In genomic region chr7:93799750-93800357, GRCh38 we compare ENCODE assay signal across 12 cellular contexts.
A peak's percentile ranks its signal among the peaks of the same experiment; 100 is the strongest.
DNase-seq lines count a peak whose midpoint lies in the region; ATAC-seq and TF ChIP-seq lines count a peak whose summit lies in the region.
"Had no signal": no experiment of that assay in that cellular context is flagged by ENCODE, and none has a peak within 500 bp of the region (broad histone marks: within the 10 kb centered on the region; RNA-seq: fewer than 3 reads in every experiment).

No MANE protein-coding gene starts in this region.

- no peak overlapping the region for H3K27ac Mint-ChIP-seq in progenitor cell of endocrine pancreas
- no peak overlapping the region for H3K27ac Mint-ChIP-seq in natural killer cell treated with Interleukin-12 subunit alpha and Interleukin-12 subunit beta and Interleukin-15 and Interleukin-18, amount 100 ng/mL, for 72 hours

- no peak overlapping the region for H3K4me3 ChIP-seq in dorsolateral prefrontal cortex
- H3K4me3 ChIP-seq: vagina had no signal

- H3K36me3 Mint-ChIP-seq in progenitor cell of endocrine pancreas (ENCODE audit: insufficient read depth): no peaks in the 10 kb centered on the region
- H3K36me3 Mint-ChIP-seq in natural killer cell treated with Interleukin-12 subunit alpha and Interleukin-12 subunit beta and Interleukin-15 and Interleukin-18, amount 100 ng/mL, for 72 hours: no peaks in the 10 kb centered on the region
- H3K36me3 Mint-ChIP-seq: CD4-positive, CD25-positive, alpha-beta regulatory T cell; naive B cell had no signal

- no peaks in the 10 kb centered on the region for H3K4me1 Mint-ChIP-seq in progenitor cell of endocrine pancreas (ENCODE audit: low read depth)
- no peaks in the 10 kb centered on the region for H3K4me1 Mint-ChIP-seq in natural killer cell treated with Interleukin-12 subunit alpha and Interleukin-12 subunit beta and Interleukin-15 and Interleukin-18, amount 100 ng/mL, for 72 hours (ENCODE audit: low read depth in 2 of 2)
- H3K4me1 Mint-ChIP-seq: CD4-positive, CD25-positive, alpha-beta regulatory T cell; naive B cell had no signal

- peaks cover 12% of the 10 kb centered on the region for H3K9me3 Mint-ChIP-seq in progenitor cell of endocrine pancreas (ENCODE audit: low read depth)
- H3K9me3 Mint-ChIP-seq in natural killer cell treated with Interleukin-12 subunit alpha and Interleukin-12 subunit beta and Interleukin-15 and Interleukin-18, amount 100 ng/mL, for 72 hours: peaks cover 6% of the 10 kb centered on the region

- DNase-seq in NCI-H2107 treated with DMSO at 0.1 percent for 48 hours (lab: John Stamatoyannopoulos, UW; ENCODE audit: unreplicated experiment): peak; percentile 4
- DNase-seq in NCI-H2107 (lab: John Stamatoyannopoulos, UW): no peak
- peak; percentile 7 for DNase-seq in NCI-H524 treated with DMSO at 0.1 percent for 48 hours (lab: John Stamatoyannopoulos, UW)
- no peak for DNase-seq in dorsolateral prefrontal cortex
- DNase-seq in progenitor cell of endocrine pancreas (ENCODE audit: low spot score, unreplicated experiment): no peak
- DNase-seq in natural killer cell treated with Interleukin-12 subunit alpha and Interleukin-12 subunit beta and Interleukin-15 and Interleukin-18, amount 100 ng/mL, for 72 hours (ENCODE audit: low spot score): no peak
- DNase-seq in C1 segment of cervical spinal cord (lab: John Stamatoyannopoulos, UW): no peak
- DNase-seq: activated CD8-positive, alpha-beta memory T cell treated with anti-CD3 and anti-CD28 coated beads, Interleukin-2, amount 50 U/mL, for 48 hours; CD4-positive, CD25-positive, alpha-beta regulatory T cell; naive B cell had no signal

- intact Hi-C loops in dorsolateral prefrontal cortex (cut with DNase I): no loop called here

- H3K4me3 Mint-ChIP-seq in progenitor cell of endocrine pancreas (ENCODE audit: low read depth): no peak overlapping the region
- no peak overlapping the region for H3K4me3 Mint-ChIP-seq in natural killer cell treated with Interleukin-12 subunit alpha and Interleukin-12 subunit beta and Interleukin-15 and Interleukin-18, amount 100 ng/mL, for 72 hours
- H3K4me3 Mint-ChIP-seq: CD4-positive, CD25-positive, alpha-beta regulatory T cell; naive B cell had no signal

- H3K27ac ChIP-seq in dorsolateral prefrontal cortex: no peak overlapping the region
- H3K27ac ChIP-seq: vagina had no signal

- peaks cover 0 to 6% (median 0%) of the 10 kb centered on the region in 45 donors for H3K27me3 ChIP-seq in dorsolateral prefrontal cortex
- H3K27me3 ChIP-seq: vagina had no signal

- no peaks in the 10 kb centered on the region for H3K27me3 Mint-ChIP-seq in progenitor cell of endocrine pancreas
- H3K27me3 Mint-ChIP-seq in natural killer cell treated with Interleukin-12 subunit alpha and Interleukin-12 subunit beta and Interleukin-15 and Interleukin-18, amount 100 ng/mL, for 72 hours: no peaks in the 10 kb centered on the region
- H3K27me3 Mint-ChIP-seq: CD4-positive, CD25-positive, alpha-beta regulatory T cell had no signal

- no peak for ATAC-seq in natural killer cell treated with Interleukin-12 subunit alpha and Interleukin-12 subunit beta and Interleukin-15 and Interleukin-18, amount 100 ng/mL, for 72 hours
- no peak for ATAC-seq in HG03045 (IDR thresholded peaks at IDR 0.05; ENCODE audit: unreplicated experiment)

- peak in 45 of 56 donors; percentile 12 to 61 (median 33) for TF ChIP-seq CTCF in dorsolateral prefrontal cortex (IDR thresholded peaks at IDR 0.05 in 54 of 56, conservative IDR thresholded peaks at IDR 0.05 in 2 of 56; ENCODE audit: low read depth in 1 of 56, partially characterized antibody in 56 of 56)
- TF ChIP-seq CTCF in progenitor cell of endocrine pancreas (IDR thresholded peaks at IDR 0.05; ENCODE audit: unreplicated experiment): peak; percentile 61

Comparison
In these comparisons a context has a peak if more than half of its experiments do, and no peak if none do; other contexts are left out.
1. DNase-seq: peak in NCI-H2107 treated with DMSO at 0.1 percent for 48 hours (single experiment) and NCI-H524 treated with DMSO at 0.1 percent for 48 hours (single experiment); none in NCI-H2107 (single experiment), dorsolateral prefrontal cortex (0 of 10), progenitor cell of endocrine pancreas (single experiment), natural killer cell treated with Interleukin-12 subunit alpha and Interleukin-12 subunit beta and Interleukin-15 and Interleukin-18, amount 100 ng/mL, for 72 hours (single experiment) and C1 segment of cervical spinal cord (0 of 14).